28 cellular contexts compared by ENCODE assay signal in the genomic region with DNA sequence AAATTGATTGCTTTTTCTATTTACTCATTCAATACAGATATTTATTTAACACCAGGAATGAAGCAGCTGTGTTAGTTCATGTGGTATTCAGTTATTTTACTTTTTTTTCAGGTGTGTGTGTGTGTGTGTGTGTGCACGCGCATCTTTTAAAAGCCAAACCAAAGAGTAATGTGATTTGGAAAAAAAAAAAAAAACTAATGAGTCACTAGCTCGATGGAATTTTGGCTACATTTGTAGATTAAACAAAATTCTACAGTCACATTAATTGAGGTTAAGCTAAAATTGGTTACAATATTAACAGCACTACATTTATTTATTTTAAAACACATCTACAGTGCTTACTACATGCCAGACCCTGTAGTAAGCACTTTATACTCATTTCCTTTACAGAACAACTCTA.
A peak's percentile ranks its signal among the peaks of the same experiment; 100 is the strongest.
DNase-seq lines count a peak whose midpoint lies in the region; ATAC-seq, FAIRE-seq and TF ChIP-seq lines count a peak whose summit lies in the region.
"Had no signal": no experiment of that assay in that cellular context is flagged by ENCODE, and none has a peak within 500 bp of the region (broad histone marks: within the 10 kb centered on the region; RNA-seq: fewer than 3 reads in every experiment).

No MANE protein-coding gene starts in this region.

- H3K36me3 ChIP-seq in astrocyte (ENCODE audit: insufficient read depth, low read length), result peaks cover 29% of the 10 kb centered on the region
- H3K36me3 ChIP-seq: gastrocnemius medialis, prostate gland, suprapubic skin had no signal

- no peak overlapping the region for H3K4me3 Mint-ChIP-seq in astrocyte (ENCODE audit: unreplicated experiment)
- H3K4me3 Mint-ChIP-seq: activated B cell treated with CpG ODN at 0.5 μM for 24 hours; activated naive CD8-positive, alpha-beta T cell treated with anti-CD3 and anti-CD28 coated beads, Interleukin-2, amount 50 U/mL, for 24 hours; CD14-positive monocyte; stimulated activated effector memory CD8-positive, alpha-beta T cell treated with anti-CD3 and anti-CD28 coated beads, Interleukin-12 subunit alpha, Interleukin-12 subunit beta, amount 100 ng/mL, for 72 hours had no signal

- no peaks in the 10 kb centered on the region for H4K20me1 ChIP-seq in astrocyte (ENCODE audit: insufficient read depth, low read length)

- no peak for FAIRE-seq in astrocyte (lab: Jason Lieb, UNC)
- FAIRE-seq: A549, islet of Langerhans had no signal

- H3K4me1 Mint-ChIP-seq in astrocyte (ENCODE audit: low read depth, unreplicated experiment), result peaks cover 24% of the 10 kb centered on the region
- H3K4me1 Mint-ChIP-seq: activated naive CD8-positive, alpha-beta T cell treated with anti-CD3 and anti-CD28 coated beads, Interleukin-2, amount 50 U/mL, for 24 hours; stimulated activated effector memory CD8-positive, alpha-beta T cell treated with anti-CD3 and anti-CD28 coated beads, Interleukin-12 subunit alpha, Interleukin-12 subunit beta, amount 100 ng/mL, for 72 hours had no signal

- H3K27me3 ChIP-seq in AG04450 (ENCODE audit: control insufficient read depth, insufficient read depth, low read length) (no peaks in the 10 kb centered on the region), astrocyte (ENCODE audit: insufficient read depth, low read length) (no peaks in the 10 kb centered on the region)
- H3K27me3 ChIP-seq: gastrocnemius medialis, suprapubic skin had no signal

- H3K4me1 ChIP-seq in astrocyte (ENCODE audit: insufficient read depth, low read length), result peaks cover 38% of the 10 kb centered on the region
- H3K4me1 ChIP-seq: prostate gland had no signal

- no peak for ATAC-seq in HG02798 (IDR thresholded peaks at IDR 0.05; ENCODE audit: poor library complexity, unreplicated experiment)
- ATAC-seq in HG03571 (IDR thresholded peaks at IDR 0.05; ENCODE audit: unreplicated experiment), result no peak
- no peak for ATAC-seq in HG02970 (IDR thresholded peaks at IDR 0.05; ENCODE audit: low FRiP score, unreplicated experiment)
- ATAC-seq: A549; activated naive CD8-positive, alpha-beta T cell treated with anti-CD3 and anti-CD28 coated beads, Interleukin-2, amount 50 U/mL, for 24 hours; gastrocnemius medialis; stimulated activated effector memory CD8-positive, alpha-beta T cell treated with anti-CD3 and anti-CD28 coated beads, Interleukin-12 subunit alpha, Interleukin-12 subunit beta, amount 100 ng/mL, for 72 hours had no signal

- no peaks in the 10 kb centered on the region for H3K9me3 Mint-ChIP-seq in astrocyte (ENCODE audit: unreplicated experiment)
- H3K9me3 Mint-ChIP-seq: activated B cell treated with CpG ODN at 0.5 μM for 24 hours; activated naive CD8-positive, alpha-beta T cell treated with anti-CD3 and anti-CD28 coated beads, Interleukin-2, amount 50 U/mL, for 24 hours; CD14-positive monocyte had no signal

- H3K27me3 Mint-ChIP-seq in astrocyte (ENCODE audit: low read depth, unreplicated experiment), result no peaks in the 10 kb centered on the region
- H3K27me3 Mint-ChIP-seq: activated B cell treated with CpG ODN at 0.5 μM for 24 hours; activated naive CD8-positive, alpha-beta T cell treated with anti-CD3 and anti-CD28 coated beads, Interleukin-2, amount 50 U/mL, for 24 hours had no signal

- H3K27ac Mint-ChIP-seq in astrocyte (ENCODE audit: unreplicated experiment), result no peak overlapping the region
- H3K27ac Mint-ChIP-seq: activated B cell treated with CpG ODN at 0.5 μM for 24 hours; activated naive CD8-positive, alpha-beta T cell treated with anti-CD3 and anti-CD28 coated beads, Interleukin-2, amount 50 U/mL, for 24 hours; CD14-positive monocyte; stimulated activated effector memory CD8-positive, alpha-beta T cell treated with anti-CD3 and anti-CD28 coated beads, Interleukin-12 subunit alpha, Interleukin-12 subunit beta, amount 100 ng/mL, for 72 hours had no signal

- CTCF ChIA-PET in AG04450 (lab: Charles Lee), result interaction anchor here (0.6 kb wide), 1 partner anchor 1775 kb away, joined by 6 read pairs; no protein-coding TSS in a partner anchor

- DNase-seq in AG04450 (ENCODE audit: low read depth, low spot score), result peak; percentile 55
- DNase-seq in HCEC 1CT, result peak; percentile 29
- DNase-seq in astrocyte (ENCODE audit: low read depth), result peak; percentile 90
- DNase-seq in fibroblast of peridontal ligament (ENCODE audit: extremely low read depth), result peak; percentile 19
- no peak for DNase-seq in activated CD4-positive, alpha-beta T cell treated with anti-CD3 and anti-CD28 coated beads, Interleukin-2, amount 50 U/mL, for 48 hours
- DNase-seq: activated B cell treated with CpG ODN at 0.5 μM for 24 hours; activated CD4-positive, alpha-beta T cell treated with anti-CD3 and anti-CD28 coated beads, Interleukin-2, amount 50 U/mL, for 4 hours; activated CD8-positive, alpha-beta memory T cell treated with anti-CD3 and anti-CD28 coated beads, Interleukin-2, amount 50 U/mL, for 48 hours; activated effector memory CD4-positive, alpha-beta T cell treated with anti-CD3 and anti-CD28 coated beads, Interleukin-2, amount 50 U/mL, for 16 hours; activated naive CD8-positive, alpha-beta T cell treated with anti-CD3 and anti-CD28 coated beads, Interleukin-2, amount 50 U/mL, for 24 hours; dermis blood vessel endothelial cell; gastrocnemius medialis; GF-D8; hypothalamus; NCI-H510A treated with DMSO at 0.1 percent for 48 hours; stimulated activated CD4-positive, alpha-beta T cell treated with anti-CD3 and anti-CD28 coated beads, Interleukin-1b, Interleukin-23, amount 100 ng/mL, for 48 hours; T-helper 9 cell had no signal

- H3K9ac ChIP-seq in astrocyte (ENCODE audit: low read length), result no peak overlapping the region

- H2AFZ ChIP-seq in astrocyte (ENCODE audit: low read depth, low read length), result no peak overlapping the region

- no peak overlapping the region for H3K27ac ChIP-seq in AG04450 (ENCODE audit: low read depth, low read length)
- peak overlapping the region; percentile 34 for H3K27ac ChIP-seq in astrocyte (ENCODE audit: low read depth, low read length)
- H3K27ac ChIP-seq: A549, gastrocnemius medialis, prostate gland, RWPE1, suprapubic skin had no signal

- POLR2A ChIA-PET in AG04450 (lab: Yijun Ruan, JAX), result no interaction called here

- H3K79me2 ChIP-seq in astrocyte (ENCODE audit: insufficient read depth, low read length), result no peaks in the 10 kb centered on the region

- H3K4me2 ChIP-seq in astrocyte (ENCODE audit: low read length), result no peak overlapping the region
- H3K4me2 ChIP-seq: A549 had no signal

- no peaks in the 10 kb centered on the region for H3K36me3 Mint-ChIP-seq in astrocyte (ENCODE audit: low read depth, unreplicated experiment)
- H3K36me3 Mint-ChIP-seq: CD14-positive monocyte; stimulated activated effector memory CD8-positive, alpha-beta T cell treated with anti-CD3 and anti-CD28 coated beads, Interleukin-12 subunit alpha, Interleukin-12 subunit beta, amount 100 ng/mL, for 72 hours had no signal

- TF ChIP-seq CTCF in AG04450 (IDR thresholded peaks at IDR 0.05; ENCODE audit: low read depth, low read length), result no peak
- TF ChIP-seq CTCF in astrocyte (IDR thresholded peaks at IDR 0.05; ENCODE audit: insufficient read depth, low read depth, low read length), result no peak

- no peak overlapping the region for H3K4me3 ChIP-seq in AG04450 (ENCODE audit: low read depth, low read length)
- H3K4me3 ChIP-seq in astrocyte (ENCODE audit: insufficient read depth, low read depth, low read length), result no peak overlapping the region
- H3K4me3 ChIP-seq: A549, gastrocnemius medialis, lung, prostate gland, suprapubic skin had no signal

- H3K9me3 ChIP-seq in AG04450 (ENCODE audit: control insufficient read depth, insufficient read depth, low read length), result no peaks in the 10 kb centered on the region
- H3K9me3 ChIP-seq in astrocyte (ENCODE audit: insufficient read depth, low read depth, low read length), result no peaks in the 10 kb centered on the region
- H3K9me3 ChIP-seq: A549, gastrocnemius medialis, prostate gland, suprapubic skin had no signal

Comparison
In these comparisons a context has a peak if more than half of its experiments do, and no peak if none do; other contexts are left out.
1. DNase-seq: peak in AG04450 (single experiment), HCEC 1CT (single experiment), astrocyte (single experiment) and fibroblast of peridontal ligament (single experiment); none in activated CD4-positive, alpha-beta T cell treated with anti-CD3 and anti-CD28 coated beads, Interleukin-2, amount 50 U/mL, for 48 hours (0 of 2).